Comparison of ENCODE assay signal across 1 cellular context in genomic region chr20:62386383-62387218, GRCh38.
TF ChIP-seq lines count a peak whose summit lies in the region.

TSS of gene RPS21 (plus strand) at chr20:62387103. CDS start at chr20:62387339, 236 bp downstream.

TF ChIP-seq in K562, 482 proteins besides CTCF, POLR2A, EP300 and RAD21 (continued from another document and continues in another):
- TF ChIP-seq ZBTB33 (CRISPR knock-in tag; IDR thresholded peaks at IDR 0.05) (no peak), E2F4 (CRISPR knock-in tag; IDR thresholded peaks at IDR 0.05; ENCODE audit: low read depth) (no peak), CUX1 (CRISPR knock-in tag; IDR thresholded peaks at IDR 0.05) (no peak), ZNF644 (tag; IDR thresholded peaks at IDR 0.05; ENCODE audit: low read depth) (no peak), CBX3 (IDR thresholded peaks at IDR 0.05; ENCODE audit: borderline replicate concordance in 1 of 2, low read length in 2 of 2) (no peak), ELK3 (CRISPR knock-in tag; IDR thresholded peaks at IDR 0.05) (no peak), ZC3H8 (IDR thresholded peaks at IDR 0.05) (no peak), RBM34 (IDR thresholded peaks at IDR 0.05; ENCODE audit: borderline replicate concordance, insufficient read depth, low read length) (no peak), HDAC1 (IDR thresholded peaks at IDR 0.05) (peak in 1 of 2 experiments; percentile 79; a peak in 2 of 4 replicates), ZNF23 (CRISPR knock-in tag; IDR thresholded peaks at IDR 0.05) (no peak), MCM5 (IDR thresholded peaks at IDR 0.05; ENCODE audit: low read depth) (no peak), TBL1XR1 (IDR thresholded peaks at IDR 0.05; ENCODE audit: low read length in 2 of 2) (no peak), ZNF445 (CRISPR knock-in tag; IDR thresholded peaks at IDR 0.05; ENCODE audit: low read depth) (no peak), PBX2 (CRISPR knock-in tag; IDR thresholded peaks at IDR 0.05; ENCODE audit: low read depth) (no peak), PBX2 (tag; conservative IDR thresholded peaks at IDR 0.05; ENCODE audit: low read depth) (no peak), CHD7 (IDR thresholded peaks at IDR 0.05; ENCODE audit: low read depth, low read length) (no peak), PRDM10 (IDR thresholded peaks at IDR 0.05; ENCODE audit: partially characterized antibody) (no peak), GTF2E2 (tag; IDR thresholded peaks at IDR 0.05) (peak; percentile 87), SNIP1 (IDR thresholded peaks at IDR 0.05; ENCODE audit: low read depth) (no peak), SMARCA4 (IDR thresholded peaks at IDR 0.05) (no peak), HIVEP1 (CRISPR knock-in tag; IDR thresholded peaks at IDR 0.05) (no peak), DIDO1 (tag; IDR thresholded peaks at IDR 0.05; ENCODE audit: low read depth) (peak; percentile 64), RFX5 (IDR thresholded peaks at IDR 0.05; ENCODE audit: low read depth, low read length) (no peak), WHSC1 (IDR thresholded peaks at IDR 0.05; ENCODE audit: low read length) (no peak)
